ENCODE assay signal across 18 cellular contexts in the genomic region with DNA sequence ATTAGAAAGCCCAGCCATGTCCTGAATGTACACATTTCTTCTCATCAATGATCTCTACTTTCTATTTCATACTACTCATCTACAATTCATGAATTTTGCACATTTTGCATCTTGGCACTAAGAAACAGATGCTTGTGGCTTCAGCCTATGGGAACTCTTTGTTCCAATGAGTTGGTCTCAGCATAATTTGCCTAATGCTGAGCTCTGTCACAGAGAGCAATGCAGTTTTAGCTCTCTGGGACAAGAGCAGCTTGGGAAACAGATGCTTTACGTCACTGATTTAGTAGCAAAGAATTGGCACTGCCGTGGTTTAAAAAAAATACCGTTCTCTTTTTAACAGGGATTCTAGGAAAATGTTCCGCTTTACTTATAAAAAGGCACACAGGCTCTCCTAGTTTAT.
DNase-seq lines count a peak whose midpoint lies in the region; ATAC-seq, FAIRE-seq and TF ChIP-seq lines count a peak whose summit lies in the region.
"Had no signal": no experiment of that assay in that cellular context is flagged by ENCODE, and none has a peak within 500 bp of the region (broad histone marks: within the 10 kb centered on the region; RNA-seq: fewer than 3 reads in every experiment).

No MANE protein-coding gene starts in this region.

- peak; percentile 20 for DNase-seq in AG08396 (ENCODE audit: low spot score)
- peak; percentile 59 for DNase-seq in RPMI8226
- no peak for DNase-seq in endothelial cell of umbilical vein (ENCODE audit: low read depth, low spot score)
- DNase-seq in midbrain (lab: John Stamatoyannopoulos, UW) = peak; percentile 35
- no peak for DNase-seq in neural progenitor cell (ENCODE audit: low spot score)
- DNase-seq in DMS53 (lab: John Stamatoyannopoulos, UW) = no peak
- no peak for DNase-seq in COLO668 (lab: John Stamatoyannopoulos, UW; ENCODE audit: unreplicated experiment)
- DNase-seq: ACHN; activated CD4-positive, CD25-positive, alpha-beta regulatory T cell treated with anti-CD3 and anti-CD28 coated beads, Interleukin-2, amount 50 U/mL, for 72 hours; H7; NCI-H146; posterior cingulate gyrus; SIG-M5; stimulated activated naive CD8-positive, alpha-beta T cell treated with anti-CD3 and anti-CD28 coated beads, Interleukin-15, Interleukin-2, amounts not matched to agents 100 U/mL and 50 U/mL, for 24 hours; upper lobe of right lung had no signal

- H3K27ac Mint-ChIP-seq in neural progenitor cell = no peak overlapping the region
- H3K27ac Mint-ChIP-seq: T-helper 2 cell treated with Interferon-gamma antibody and Interleukin-4, amounts not matched to agents 5 μg/mL and 100 μg/mL, for 36 hours had no signal

- H2AFZ ChIP-seq in endothelial cell of umbilical vein (ENCODE audit: low read depth, low read length) (no peak overlapping the region), neural progenitor cell (replicated peaks) (no peak overlapping the region)

- POLR2A ChIA-PET in endothelial cell of umbilical vein (lab: Charles Lee) = no interaction called here

- no peaks in the 10 kb centered on the region for H3K9me1 ChIP-seq in endothelial cell of umbilical vein (replicated peaks; ENCODE audit: control insufficient read depth, extremely low read depth, insufficient read depth, low read length)

- H3K9me3 ChIP-seq in endothelial cell of umbilical vein (replicated peaks; ENCODE audit: control insufficient read depth, insufficient read depth, low read length) = no peaks in the 10 kb centered on the region
- H3K9me3 ChIP-seq in neural progenitor cell (ENCODE audit: low read depth) = no peaks in the 10 kb centered on the region
- H3K9me3 ChIP-seq: adrenal gland, upper lobe of right lung had no signal

- dilution Hi-C loops in endothelial cell of umbilical vein (cut with MboI; ENCODE audit: extremely low pct_ligation_motif_present, low sequenced_read_pairs) = no loop called here

- H3K9ac ChIP-seq in endothelial cell of umbilical vein (replicated peaks; ENCODE audit: extremely low read depth, insufficient read depth, low read length) = no peak overlapping the region
- H3K9ac ChIP-seq in neural progenitor cell = no peak overlapping the region

- TF ChIP-seq POLR2A in endothelial cell of umbilical vein (IDR thresholded peaks at IDR 0.05; ENCODE audit: low read depth, low read length) = no peak

- CTCF ChIA-PET in endothelial cell of umbilical vein (lab: Charles Lee) = interaction anchor here (1.3 to 2.6 kb wide), 2 partner anchors 134 to 162 kb away, joined by 3 to 8 read pairs; partner anchors contain the start of gene WDFY3

- peaks cover 2 to 4% of the 10 kb centered on the region in 2 experiments for H3K36me3 ChIP-seq in endothelial cell of umbilical vein (ENCODE audit: control insufficient read depth in 2 of 2, extremely low read depth in 1 of 2, insufficient read depth in 2 of 2, low read length in 2 of 2)
- peaks cover 10% of the 10 kb centered on the region for H3K36me3 ChIP-seq in neural progenitor cell

- intact Hi-C loops in endothelial cell of umbilical vein (cut with micrococcal nuclease) = no loop called here

- H3K4me1 Mint-ChIP-seq in neural progenitor cell = no peaks in the 10 kb centered on the region

- peaks cover 23% of the 10 kb centered on the region for H3K36me3 Mint-ChIP-seq in neural progenitor cell

- no peak overlapping the region for H3K4me3 Mint-ChIP-seq in neural progenitor cell
- H3K4me3 Mint-ChIP-seq: T-helper 2 cell treated with Interferon-gamma antibody and Interleukin-4, amounts not matched to agents 5 μg/mL and 100 μg/mL, for 36 hours had no signal

- H3K4me1 ChIP-seq in endothelial cell of umbilical vein (ENCODE audit: control insufficient read depth, extremely low read depth, insufficient read depth, low read length) (peaks cover 42% of the 10 kb centered on the region), neural progenitor cell (no peaks in the 10 kb centered on the region)
- H3K4me1 ChIP-seq: upper lobe of right lung had no signal

- H3K4me3 ChIP-seq in endothelial cell of umbilical vein (replicated peaks in 1 of 3; ENCODE audit: insufficient read depth in 1 of 3, low read depth in 1 of 3, low read length in 3 of 3) (no peak overlapping the region), neural progenitor cell (no peak overlapping the region)
- H3K4me3 ChIP-seq: upper lobe of right lung had no signal

- H3K27ac ChIP-seq in endothelial cell of umbilical vein (ENCODE audit: insufficient read depth, low read depth, low read length) (peak overlapping the region; percentile 38), neural progenitor cell (no peak overlapping the region)
- H3K27ac ChIP-seq: upper lobe of right lung had no signal

- no TSS peak for BruUV-seq in endothelial cell of umbilical vein (replicated peaks; lab: Mats Ljungman, UMichigan)

- no peaks in the 10 kb centered on the region for H3F3A ChIP-seq in neural progenitor cell (ENCODE audit: low read depth)

- no peaks in the 10 kb centered on the region for H3K9me3 Mint-ChIP-seq in neural progenitor cell
- H3K9me3 Mint-ChIP-seq: T-helper 2 cell treated with Interferon-gamma antibody and Interleukin-4, amounts not matched to agents 5 μg/mL and 100 μg/mL, for 36 hours had no signal

- peak overlapping the region; percentile 59 for H3K4me2 ChIP-seq in endothelial cell of umbilical vein (ENCODE audit: insufficient read depth, low read length)
- no peak overlapping the region for H3K4me2 ChIP-seq in neural progenitor cell

- FAIRE-seq in endothelial cell of umbilical vein (lab: Jason Lieb, UNC) = no peak

- H4K20me1 ChIP-seq in endothelial cell of umbilical vein (replicated peaks; ENCODE audit: control insufficient read depth, extremely low read depth, insufficient read depth, low read length) = no peaks in the 10 kb centered on the region
- H4K20me1 ChIP-seq in neural progenitor cell (ENCODE audit: low read depth) = peaks cover 4% of the 10 kb centered on the region

- TF ChIP-seq CTCF in endothelial cell of umbilical vein (IDR thresholded peaks at IDR 0.05; ENCODE audit: extremely low read depth in 1 of 2, insufficient read depth in 1 of 2, low read depth in 1 of 2, low read length in 2 of 2) (no peak), neural progenitor cell (IDR thresholded peaks at IDR 0.05) (no peak)

- H3K27me3 Mint-ChIP-seq in neural progenitor cell (ENCODE audit: insufficient read depth, low read depth) = no peaks in the 10 kb centered on the region

- no peak for ATAC-seq in GM21381 (IDR thresholded peaks at IDR 0.05; ENCODE audit: unreplicated experiment)
- ATAC-seq: stimulated activated naive CD8-positive, alpha-beta T cell treated with anti-CD3 and anti-CD28 coated beads, Interleukin-15, Interleukin-2, amounts not matched to agents 100 U/mL and 50 U/mL, for 24 hours; upper lobe of right lung had no signal

- H3K27me3 ChIP-seq in endothelial cell of umbilical vein (ENCODE audit: control insufficient read depth in 2 of 2, insufficient read depth in 2 of 2, low read length in 2 of 2) (no peaks in the 10 kb centered on the region), neural progenitor cell (no peaks in the 10 kb centered on the region)
- H3K27me3 ChIP-seq: adrenal gland, upper lobe of right lung had no signal

- H3K79me2 ChIP-seq in endothelial cell of umbilical vein (ENCODE audit: control insufficient read depth, insufficient read depth, low read length) = peaks cover 5% of the 10 kb centered on the region
- no peaks in the 10 kb centered on the region for H3K79me2 ChIP-seq in neural progenitor cell (ENCODE audit: low read depth)

TF ChIP-seq in endothelial cell of umbilical vein, 7 proteins besides CTCF, POLR2A, EP300 and RAD21:
- no peak for TF ChIP-seq POLR2AphosphoS5 (IDR thresholded peaks at IDR 0.05; ENCODE audit: insufficient read depth, low read depth, low read length)
- TF ChIP-seq GATA2 (IDR thresholded peaks at IDR 0.05; ENCODE audit: insufficient read depth, insufficient read length, low read depth, low read length) = no peak
- no peak for TF ChIP-seq MYC (IDR thresholded peaks at IDR 0.05; ENCODE audit: low read depth, low read length)
- no peak for TF ChIP-seq EZH2 (IDR thresholded peaks at IDR 0.05; ENCODE audit: borderline replicate concordance, low read depth, low read length, severe bottlenecking)
- no peak for TF ChIP-seq JUN (IDR thresholded peaks at IDR 0.05; ENCODE audit: borderline replicate concordance, insufficient read depth, insufficient read length, low read depth)
- no peak for TF ChIP-seq FOS (IDR thresholded peaks at IDR 0.05; ENCODE audit: borderline replicate concordance, insufficient read depth, low read length)
- TF ChIP-seq MAX (IDR thresholded peaks at IDR 0.05; ENCODE audit: insufficient read depth, insufficient read length) = no peak
TF ChIP-seq in endothelial cell of umbilical vein: peak in this region for 0.

Comparison
In these comparisons a context has a peak if more than half of its experiments do, and no peak if none do; other contexts are left out.
1. DNase-seq: peak in AG08396 (single experiment), RPMI8226 (single experiment) and midbrain (single experiment); none in endothelial cell of umbilical vein (single experiment), neural progenitor cell (single experiment), DMS53 (single experiment) and COLO668 (single experiment).